Comparison of ENCODE assay signal across 19 cellular contexts in the genomic region with DNA sequence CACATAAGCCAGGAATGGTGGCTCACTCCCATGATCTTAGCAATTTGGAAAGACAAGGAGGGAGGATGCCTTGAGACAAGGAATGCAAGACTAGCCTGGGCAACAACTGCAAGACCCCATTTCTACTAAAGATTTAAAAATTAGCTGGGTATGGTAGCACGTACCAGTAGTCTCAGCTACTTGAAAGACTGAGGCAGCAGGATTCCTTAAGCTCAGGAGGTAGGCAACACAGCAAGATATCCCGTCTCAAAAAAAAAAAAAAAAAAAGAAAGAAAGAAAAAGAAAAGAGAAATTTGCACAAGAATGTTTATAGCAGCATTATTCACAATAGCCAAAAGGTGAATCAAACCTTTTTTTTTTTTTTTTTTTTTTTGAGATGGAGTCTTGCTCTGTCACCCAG. TPM values are rescaled to one million over a fixed set of nuclear protein-coding genes. Genes with fewer than 3 reads are reported as not detected.
DNase-seq lines count a peak whose midpoint lies in the region; ATAC-seq and TF ChIP-seq lines count a peak whose summit lies in the region.
"Had no signal": no experiment of that assay in that cellular context is flagged by ENCODE, and none has a peak within 500 bp of the region (broad histone marks: within the 10 kb centered on the region; RNA-seq: fewer than 3 reads in every experiment).

No MANE protein-coding gene starts in this region.

- peaks cover 3 to 86% (median 56%) of the 10 kb centered on the region in 11 experiments; a peak in 19 of 22 replicates for H3K36me3 ChIP-seq in BLaER1 treated with 17β-estradiol and CSF1 and Interleukin-3, amounts not matched to agents 10 nM and 100 nM
- H3K36me3 ChIP-seq: HAP-1 had no signal

- H3K9ac ChIP-seq in BLaER1 treated with 17β-estradiol and CSF1 and Interleukin-3, amounts not matched to agents 10 nM and 100 nM = no peak overlapping the region

- H3K27ac Mint-ChIP-seq in IgD-negative memory B cell (peak overlapping the region in 2 of 3 donors; percentile 31 to 100), osteocyte (ENCODE audit: unreplicated experiment) (peak overlapping the region; percentile 34)
- H3K27ac Mint-ChIP-seq in central memory CD8-positive, alpha-beta T cell (ENCODE audit: low read depth) = peak overlapping the region; percentile 44

- H3K4me3 ChIP-seq in BLaER1 treated with 17β-estradiol and CSF1 and Interleukin-3, amounts not matched to agents 10 nM and 100 nM = no peak overlapping the region
- H3K4me3 ChIP-seq: HAP-1 had no signal

- H3K4me3 Mint-ChIP-seq in IgD-negative memory B cell (peak overlapping the region in 1 of 4 donors; percentile 17), osteocyte (ENCODE audit: unreplicated experiment) (no peak overlapping the region)
- H3K4me3 Mint-ChIP-seq in central memory CD8-positive, alpha-beta T cell = no peak overlapping the region

- H3K27me3 Mint-ChIP-seq in IgD-negative memory B cell (no peaks in the 10 kb centered on the region), osteocyte (ENCODE audit: unreplicated experiment) (no peaks in the 10 kb centered on the region)
- no peaks in the 10 kb centered on the region for H3K27me3 Mint-ChIP-seq in central memory CD8-positive, alpha-beta T cell
- H3K27me3 Mint-ChIP-seq: CD4-positive, alpha-beta memory T cell had no signal

- H3K9me3 Mint-ChIP-seq in IgD-negative memory B cell (no peaks in the 10 kb centered on the region), osteocyte (ENCODE audit: unreplicated experiment) (no peaks in the 10 kb centered on the region)
- no peaks in the 10 kb centered on the region for H3K9me3 Mint-ChIP-seq in central memory CD8-positive, alpha-beta T cell
- H3K9me3 Mint-ChIP-seq: CD4-positive, alpha-beta memory T cell had no signal

- H3K9me3 ChIP-seq in BLaER1 treated with 17β-estradiol and CSF1 and Interleukin-3, amounts not matched to agents 10 nM and 100 nM (replicated peaks in 1 of 11) = no peaks in the 10 kb centered on the region
- H3K9me3 ChIP-seq: HAP-1 had no signal

- H3K36me3 Mint-ChIP-seq in IgD-negative memory B cell = peaks cover 2% of the 10 kb centered on the region
- H3K36me3 Mint-ChIP-seq in central memory CD8-positive, alpha-beta T cell (ENCODE audit: insufficient read depth) = peaks cover 3% of the 10 kb centered on the region
- no peaks in the 10 kb centered on the region for H3K36me3 Mint-ChIP-seq in osteocyte (ENCODE audit: unreplicated experiment)

- H3K4me1 Mint-ChIP-seq in IgD-negative memory B cell (peaks cover 32 to 46% (median 40%) of the 10 kb centered on the region in 3 donors), osteocyte (ENCODE audit: unreplicated experiment) (peaks cover 49% of the 10 kb centered on the region)
- H3K4me1 Mint-ChIP-seq in central memory CD8-positive, alpha-beta T cell = peaks cover 45% of the 10 kb centered on the region

- no peak for TF ChIP-seq CTCF in osteocyte (IDR thresholded peaks at IDR 0.05)

- peak overlapping the region in 4 of 11 experiments; percentile 55 to 80 (median 69); a peak in 4 of 22 replicates for H3K27ac ChIP-seq in BLaER1 treated with 17β-estradiol and CSF1 and Interleukin-3, amounts not matched to agents 10 nM and 100 nM
- H3K27ac ChIP-seq: HL-60 had no signal

- DNase-seq in central memory CD8-positive, alpha-beta T cell (ENCODE audit: low spot score in 2 of 2) = no peak
- DNase-seq in osteocyte (ENCODE audit: extremely low spot score, unreplicated experiment) (no peak), OCI-M1 (lab: John Stamatoyannopoulos, UW) (no peak), KG1 (lab: John Stamatoyannopoulos, UW) (no peak)
- DNase-seq: Calu3; CD4-positive, alpha-beta memory T cell; DMS53; KBM-7; NCI-H1048; NCI-H1436 treated with DMSO at 0.1 percent for 48 hours; NCI-H2081; NCI-H748 treated with DMSO at 0.1 percent for 48 hours; SHP77 had no signal

- peaks cover 96 to 100% (median 100%) of the 10 kb centered on the region in 11 experiments for H4K20me1 ChIP-seq in BLaER1 treated with 17β-estradiol and CSF1 and Interleukin-3, amounts not matched to agents 10 nM and 100 nM

- no peak for ATAC-seq in central memory CD8-positive, alpha-beta T cell (replicated peaks; ENCODE audit: extremely low read depth, poor library complexity, severe bottlenecking)
- no peak for ATAC-seq in GM21423 (IDR thresholded peaks at IDR 0.05; ENCODE audit: unreplicated experiment)
- ATAC-seq: SK-N-SH treated with all-trans-retinoic acid at 6 μM for 48 hours had no signal

- no peaks in the 10 kb centered on the region for H3K27me3 ChIP-seq in BLaER1 treated with 17β-estradiol and CSF1 and Interleukin-3, amounts not matched to agents 10 nM and 100 nM

- peaks cover 29 to 41% (median 31%) of the 10 kb centered on the region in 10 experiments for H3K4me1 ChIP-seq in BLaER1 treated with 17β-estradiol and CSF1 and Interleukin-3, amounts not matched to agents 10 nM and 100 nM

- peak overlapping the region in 8 of 11 experiments; percentile 67 to 89 (median 84); a peak in 9 of 22 replicates for H3K4me2 ChIP-seq in BLaER1 treated with 17β-estradiol and CSF1 and Interleukin-3, amounts not matched to agents 10 nM and 100 nM

RNA-seq across cellular contexts. Expression of gene PDS5A, which starts 29.7 kb away (rescaled TPM):
- 35.3 TPM for polyA plus RNA-seq in IgD-negative memory B cell
- total RNA-seq in osteocyte = 72.8 and 74.6 TPM in 2 replicates
